Comparison of ENCODE assay signal across 8 cellular contexts in the genomic region with DNA sequence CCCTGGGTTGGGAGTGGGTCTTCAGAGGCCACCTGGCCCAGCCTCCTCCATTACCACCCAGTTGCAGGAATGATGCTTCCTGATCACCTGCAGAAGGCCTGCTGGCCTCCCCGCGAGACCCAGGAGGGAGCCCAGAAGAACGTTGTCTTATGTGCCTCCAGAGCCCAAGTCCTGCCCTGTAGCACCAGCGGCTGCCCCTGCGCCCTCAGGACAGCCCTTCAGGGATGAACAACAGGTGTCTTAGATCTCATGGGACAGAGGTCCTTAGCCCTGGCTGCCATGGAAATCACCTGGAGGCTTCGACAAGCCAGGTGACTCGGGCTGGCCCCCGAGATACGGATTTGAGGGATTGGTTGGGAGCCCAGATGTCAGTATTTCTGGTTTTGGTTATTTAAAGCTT.
"Had no signal": no experiment of that assay in that cellular context is flagged by ENCODE, and none has a peak within 500 bp of the region (broad histone marks: within the 10 kb centered on the region; RNA-seq: fewer than 3 reads in every experiment).

No MANE protein-coding gene starts in this region.

- H3K4me3 Mint-ChIP-seq: GM23338, H9, HFFc6 had no signal

- H2AFZ ChIP-seq: GM23248, GM23338 had no signal

- ATAC-seq: GM23338, HCT116 had no signal

- H3K4me3 ChIP-seq: GM23248, GM23338, HAP-1 had no signal

- H3K4me1 ChIP-seq: HAP-1 had no signal

- H3K36me3 ChIP-seq: HAP-1 had no signal

- H3K9me3 ChIP-seq: HAP-1 had no signal

- DNase-seq: GM23248, GOT3, H9, HCEC 1CT, HFFc6 had no signal

- H3K4me2 ChIP-seq: GM23338 had no signal

- H3K9ac ChIP-seq: GM23248 had no signal

- H3K27ac ChIP-seq: GM23248 had no signal

- H3K9me3 Mint-ChIP-seq: GM23338, H9, HFFc6 had no signal
